Comparison of ENCODE assay signal across 26 cellular contexts in the genomic region with DNA sequence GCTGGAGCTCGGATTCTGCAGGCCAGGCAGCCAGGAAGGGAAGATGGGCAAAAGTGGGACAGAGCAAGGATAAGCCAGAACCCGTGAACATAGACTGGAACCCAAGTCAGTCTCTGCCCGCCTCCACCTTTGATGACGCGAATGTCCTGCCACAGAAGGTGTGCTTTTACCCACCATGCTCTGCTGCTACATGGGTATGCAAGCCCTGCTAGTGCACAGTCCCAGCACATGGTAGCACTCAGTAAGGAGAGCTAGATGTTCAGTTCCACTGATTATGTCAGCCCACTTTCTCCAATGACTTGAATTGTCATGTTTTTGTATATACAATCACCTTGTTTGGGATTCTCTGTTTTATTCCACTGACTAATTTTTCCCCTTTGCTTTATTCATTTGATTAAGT. TPM values are rescaled to one million over a fixed set of nuclear protein-coding genes. Genes with fewer than 3 reads are reported as not detected.
"Had no signal": no experiment of that assay in that cellular context is flagged by ENCODE, and none has a peak within 500 bp of the region (broad histone marks: within the 10 kb centered on the region; RNA-seq: fewer than 3 reads in every experiment).

No MANE protein-coding gene starts in this region.

- H3K36me3 ChIP-seq: adrenal gland, breast epithelium, transverse colon, uterus had no signal

- DNase-seq: activated B cell treated with CpG ODN at 0.5 μM for 24 hours; activated CD4-positive, alpha-beta T cell treated with anti-CD3 and anti-CD28 coated beads for 4 hours; activated gamma-delta T cell; activated naive CD4-positive, alpha-beta T cell treated with anti-CD3 and anti-CD28 coated beads, Interleukin-2, amount 50 U/mL, for 16 hours; activated T-cell treated with anti-CD3 and anti-CD28 coated beads, Interleukin-2, amount 50 U/mL, for 1 hour; adrenal gland; effector memory CD4-positive, alpha-beta T cell; foreskin keratinocyte; immature natural killer cell; kidney glomerular epithelial cell; left ventricle myocardium superior; mammary epithelial cell; nephron progenitor cell; nucleus accumbens; right cardiac atrium; stimulated activated CD4-positive, alpha-beta T cell treated with anti-CD3 and anti-CD28 coated beads, Interleukin-1b, Interleukin-23, amount 100 ng/mL, for 48 hours; T1000; transverse colon; uterus had no signal

- H3K4me3 ChIP-seq: adrenal gland, breast epithelium, transverse colon, uterus had no signal

- H3K27ac ChIP-seq: adrenal gland, breast epithelium, foreskin keratinocyte, parathyroid adenoma, transverse colon, uterus had no signal

- H2AFZ ChIP-seq: parathyroid adenoma had no signal

- H3K9me3 ChIP-seq: adrenal gland, breast epithelium, transverse colon, uterus had no signal

- H3K27me3 Mint-ChIP-seq: activated B cell treated with CpG ODN at 0.5 μM for 24 hours; central memory CD8-positive, alpha-beta T cell had no signal

- H3K27me3 ChIP-seq: adrenal gland, breast epithelium, transverse colon, uterus had no signal

- H3K4me1 ChIP-seq: adrenal gland, breast epithelium, foreskin keratinocyte, parathyroid adenoma, transverse colon, uterus had no signal

- ATAC-seq: foreskin keratinocyte, left ventricle myocardium superior, right cardiac atrium had no signal

- H3K4me3 Mint-ChIP-seq: activated B cell treated with CpG ODN at 0.5 μM for 24 hours; central memory CD8-positive, alpha-beta T cell; immature natural killer cell; nephron progenitor cell; T-helper 1 cell treated with Interleukin-12 subunit alpha and Interleukin-12 subunit beta and Interleukin-4 antibody, amounts not matched to agents 30 μg/mL and 1 μg/mL, for 36 hours had no signal

- H3K9me3 Mint-ChIP-seq: activated B cell treated with CpG ODN at 0.5 μM for 24 hours; central memory CD8-positive, alpha-beta T cell; immature natural killer cell; T-helper 1 cell treated with Interleukin-12 subunit alpha and Interleukin-12 subunit beta and Interleukin-4 antibody, amounts not matched to agents 30 μg/mL and 1 μg/mL, for 36 hours had no signal

- H3K27ac Mint-ChIP-seq: nephron progenitor cell; T-helper 1 cell treated with Interleukin-12 subunit alpha and Interleukin-12 subunit beta and Interleukin-4 antibody, amounts not matched to agents 30 μg/mL and 1 μg/mL, for 36 hours had no signal

- H3K79me2 ChIP-seq: parathyroid adenoma had no signal

RNA-seq across cellular contexts. Expression of gene SIT1, which starts 21.1 kb away (rescaled TPM):
- total RNA-seq: dermis microvascular lymphatic vessel endothelial cell, foreskin keratinocyte, mammary epithelial cell, pulmonary artery endothelial cell, temporal lobe had no signal
- polyA plus RNA-seq: foreskin keratinocyte, mammary epithelial cell had no signal
